In the genomic region with DNA sequence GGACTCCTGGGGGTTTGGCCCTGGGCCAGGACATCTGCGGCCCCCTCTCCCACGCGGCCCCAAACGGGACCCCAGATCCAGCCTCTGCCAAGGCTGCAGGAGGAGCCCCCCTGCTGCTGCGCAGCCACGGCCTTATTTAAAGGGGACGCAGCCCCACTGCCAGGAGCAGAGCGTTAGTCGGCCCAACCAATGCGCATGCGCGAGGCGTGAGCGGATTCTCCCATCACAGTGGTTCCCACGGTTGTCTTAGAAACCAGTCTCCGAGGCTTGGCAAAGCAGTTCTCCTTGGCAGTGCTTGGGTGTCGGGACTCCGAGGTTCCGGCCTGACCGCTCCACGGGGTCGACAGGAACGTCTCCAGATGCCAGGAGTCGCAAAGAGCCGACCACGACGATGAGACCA, we compare ENCODE assay signal across 8 cellular contexts.
DNase-seq lines count a peak whose midpoint lies in the region; ATAC-seq and TF ChIP-seq lines count a peak whose summit lies in the region.

No MANE protein-coding gene starts in this region.

- H3K4me1 Mint-ChIP-seq in activated CD4-positive, alpha-beta T cell treated with anti-CD3 and anti-CD28 coated beads, Interleukin-2, amount 10 ng/mL, durations not matched to agents 24 days and 14 days: peaks cover 3% of the 10 kb centered on the region
- peaks cover 41 to 54% of the 10 kb centered on the region in 2 donors for H3K4me1 Mint-ChIP-seq in natural killer cell treated with Interleukin-12 subunit alpha and Interleukin-12 subunit beta and Interleukin-15 and Interleukin-18, amount 100 ng/mL, for 72 hours (ENCODE audit: low read depth in 2 of 2)
- peaks cover 3 to 6% of the 10 kb centered on the region in 2 experiments; a peak in 1 of 4 replicates for H3K4me1 Mint-ChIP-seq in H9

- H3K27ac Mint-ChIP-seq in activated CD4-positive, alpha-beta T cell treated with anti-CD3 and anti-CD28 coated beads, Interleukin-2, amount 10 ng/mL, durations not matched to agents 24 days and 14 days: no peak overlapping the region
- peak overlapping the region in 1 of 2 donors; percentile 21 for H3K27ac Mint-ChIP-seq in natural killer cell treated with Interleukin-12 subunit alpha and Interleukin-12 subunit beta and Interleukin-15 and Interleukin-18, amount 100 ng/mL, for 72 hours
- H3K27ac Mint-ChIP-seq in H9: no peak overlapping the region

- H3K27me3 ChIP-seq in ascending aorta (no peaks in the 10 kb centered on the region), tibial nerve (no peaks in the 10 kb centered on the region), H9 (ENCODE audit: insufficient read depth, low read length) (no peaks in the 10 kb centered on the region)

- H2BK20ac ChIP-seq in H9 (ENCODE audit: low read depth, low read length, poor library complexity, severe bottlenecking): no peak overlapping the region

- H3K4me1 ChIP-seq in ascending aorta (no peaks in the 10 kb centered on the region), tibial nerve (peaks cover 0 to 6% (median 0%) of the 10 kb centered on the region in 4 donors), H9 (ENCODE audit: insufficient read depth, low read length) (no peaks in the 10 kb centered on the region)

- no peak overlapping the region for H2BK5ac ChIP-seq in H9 (ENCODE audit: insufficient read length, low read length)

- intact Hi-C loops in activated CD4-positive, alpha-beta T cell treated with anti-CD3 and anti-CD28 coated beads, Interleukin-2, amount 10 ng/mL, durations not matched to agents 24 days and 14 days (cut with micrococcal nuclease): no loop called here
- intact Hi-C loops in ascending aorta (cut with DNase I): loop anchor here (5.0 kb wide), 1 partner anchor 288 kb away; a partner anchor contains a TSS

- no peaks in the 10 kb centered on the region for H3K9me3 ChIP-seq in ascending aorta
- no peaks in the 10 kb centered on the region for H3K9me3 ChIP-seq in tibial nerve
- H3K9me3 ChIP-seq in H9 (ENCODE audit: control insufficient read depth, low read depth, low read length): no peaks in the 10 kb centered on the region

- H3K4me2 ChIP-seq in H9 (ENCODE audit: insufficient read depth, insufficient read length, low read length): no peak overlapping the region

- H4K8ac ChIP-seq in H9 (replicated peaks; ENCODE audit: insufficient read length, low read depth, low read length): no peak overlapping the region

- no peak for TF ChIP-seq POLR2A in tibial nerve (IDR thresholded peaks at IDR 0.05)

- H3K36me3 ChIP-seq in ascending aorta (no peaks in the 10 kb centered on the region), tibial nerve (no peaks in the 10 kb centered on the region)

- TF ChIP-seq EP300 in tibial nerve (IDR thresholded peaks at IDR 0.05): no peak

- peaks cover 1% of the 10 kb centered on the region for H3K36me3 Mint-ChIP-seq in activated CD4-positive, alpha-beta T cell treated with anti-CD3 and anti-CD28 coated beads, Interleukin-2, amount 10 ng/mL, durations not matched to agents 24 days and 14 days (ENCODE audit: low read depth)
- no peaks in the 10 kb centered on the region for H3K36me3 Mint-ChIP-seq in natural killer cell treated with Interleukin-12 subunit alpha and Interleukin-12 subunit beta and Interleukin-15 and Interleukin-18, amount 100 ng/mL, for 72 hours
- H3K36me3 Mint-ChIP-seq in H9 (ENCODE audit: insufficient read depth in 1 of 3, low read depth in 3 of 3): no peaks in the 10 kb centered on the region; a peak in 1 of 7 replicates

- H3K27ac ChIP-seq in ascending aorta (no peak overlapping the region), tibial nerve (no peak overlapping the region), H9 (ENCODE audit: insufficient read length, low read depth, low read length) (no peak overlapping the region)

- H2BK15ac ChIP-seq in H9 (ENCODE audit: low read depth, low read length): no peak overlapping the region

- 67 to 77% methylated on average over 17 to 27 of the region's 27 CpGs for WGBS in tibial nerve, 2 donors
- no CpG with 5 or more reads among the region's 27 CpGs for WGBS in H9 (ENCODE audit: extremely low coverage, insufficient read length, low lambda C conversion rate)

- H3K4ac ChIP-seq in H9 (ENCODE audit: low read depth, low read length): no peak overlapping the region

- H3K9ac ChIP-seq in H9 (ENCODE audit: extremely low read depth, insufficient read length, low read length): no peak overlapping the region

- H4K5ac ChIP-seq in H9 (ENCODE audit: insufficient read length, low read depth, low read length): no peak overlapping the region

- H3K27me3 Mint-ChIP-seq in activated CD4-positive, alpha-beta T cell treated with anti-CD3 and anti-CD28 coated beads, Interleukin-2, amount 10 ng/mL, durations not matched to agents 24 days and 14 days: peaks cover 2% of the 10 kb centered on the region
- H3K27me3 Mint-ChIP-seq in natural killer cell treated with Interleukin-12 subunit alpha and Interleukin-12 subunit beta and Interleukin-15 and Interleukin-18, amount 100 ng/mL, for 72 hours: peaks cover 3 to 6% of the 10 kb centered on the region in 2 donors
- peaks cover 10% of the 10 kb centered on the region for H3K27me3 Mint-ChIP-seq in H9 (ENCODE audit: low read depth)

- H2AK5ac ChIP-seq in H9 (ENCODE audit: insufficient read length, low read length): no peak overlapping the region

- H3K4me3 ChIP-seq in ascending aorta (peak overlapping the region; percentile 25 to 50), tibial nerve (peak overlapping the region in 3 of 4 donors; percentile 9 to 37 (median 24))

- peaks cover 2% of the 10 kb centered on the region for H3K23me2 ChIP-seq in H9 (ENCODE audit: insufficient read length, low read depth, low read length, poor library complexity, severe bottlenecking)

- H2BK120ac ChIP-seq in H9 (ENCODE audit: low read depth, low read length, poor library complexity, severe bottlenecking): no peak overlapping the region

- H2BK12ac ChIP-seq in H9 (ENCODE audit: insufficient read length, low read depth, low read length): no peak overlapping the region

- no peak overlapping the region for H3K18ac ChIP-seq in H9 (ENCODE audit: insufficient read length, low read depth, low read length)

- no peak overlapping the region for H3K4me3 Mint-ChIP-seq in activated CD4-positive, alpha-beta T cell treated with anti-CD3 and anti-CD28 coated beads, Interleukin-2, amount 10 ng/mL, durations not matched to agents 24 days and 14 days
- no peak overlapping the region for H3K4me3 Mint-ChIP-seq in natural killer cell treated with Interleukin-12 subunit alpha and Interleukin-12 subunit beta and Interleukin-15 and Interleukin-18, amount 100 ng/mL, for 72 hours
- H3K4me3 Mint-ChIP-seq in H9: no peak overlapping the region

- no peaks in the 10 kb centered on the region for H3K79me1 ChIP-seq in H9 (ENCODE audit: insufficient read depth, low read depth, low read length, poor library complexity, severe bottlenecking)

- no peaks in the 10 kb centered on the region for H3K9me3 Mint-ChIP-seq in activated CD4-positive, alpha-beta T cell treated with anti-CD3 and anti-CD28 coated beads, Interleukin-2, amount 10 ng/mL, durations not matched to agents 24 days and 14 days
- H3K9me3 Mint-ChIP-seq in natural killer cell treated with Interleukin-12 subunit alpha and Interleukin-12 subunit beta and Interleukin-15 and Interleukin-18, amount 100 ng/mL, for 72 hours: no peaks in the 10 kb centered on the region
- peaks cover 0 to 3% of the 10 kb centered on the region in 2 experiments; a peak in 3 of 5 replicates for H3K9me3 Mint-ChIP-seq in H9

- H3K14ac ChIP-seq in H9 (ENCODE audit: insufficient read depth, low read length): no peak overlapping the region

- peak; percentile 44 for DNase-seq in activated CD4-positive, alpha-beta T cell treated with anti-CD3 and anti-CD28 coated beads for 1 hour
- no peak for DNase-seq in activated CD4-positive, alpha-beta T cell treated with anti-CD3 and anti-CD28 coated beads, Interleukin-2, amount 10 ng/mL, durations not matched to agents 24 days and 14 days
- DNase-seq in ascending aorta (ENCODE audit: low spot score in 2 of 2): peak in 1 of 2 donors; percentile 80
- peak; percentile 65 for DNase-seq in natural killer cell treated with Interleukin-12 subunit alpha and Interleukin-12 subunit beta and Interleukin-15 and Interleukin-18, amount 100 ng/mL, for 72 hours (ENCODE audit: low spot score)
- DNase-seq in tibial nerve (ENCODE audit: low spot score in 2 of 2): no peak
- no peak for DNase-seq in pons (ENCODE audit: low spot score)
- DNase-seq in H9: no peak

- no peak for TF ChIP-seq CTCF in ascending aorta (IDR thresholded peaks at IDR 0.05)
- TF ChIP-seq CTCF in tibial nerve (IDR thresholded peaks at IDR 0.05): no peak
- no peak for TF ChIP-seq CTCF in H9 (conservative IDR thresholded peaks at IDR 0.05)

- no peak overlapping the region for H3T11ph ChIP-seq in H9 (ENCODE audit: low read length)

- H2AFZ ChIP-seq in H9 (ENCODE audit: low read length): no peak overlapping the region

- no peak overlapping the region for H3K23ac ChIP-seq in H9 (ENCODE audit: insufficient read length, low read depth, low read length)

- H3K56ac ChIP-seq in H9 (ENCODE audit: insufficient read length, low read depth, low read length): no peak overlapping the region

- no peak overlapping the region for H4K91ac ChIP-seq in H9 (ENCODE audit: insufficient read length, low read depth, low read length)

- no peaks in the 10 kb centered on the region for H4K20me1 ChIP-seq in H9 (ENCODE audit: control insufficient read depth, insufficient read depth, insufficient read length)

- no peaks in the 10 kb centered on the region for H3K79me2 ChIP-seq in H9 (ENCODE audit: insufficient read depth, low read length)

- peak; percentile 41 to 52 for ATAC-seq in natural killer cell treated with Interleukin-12 subunit alpha and Interleukin-12 subunit beta and Interleukin-15 and Interleukin-18, amount 100 ng/mL, for 72 hours
- no peak for ATAC-seq in HG03432 (IDR thresholded peaks at IDR 0.05; ENCODE audit: unreplicated experiment)

Comparison
In these comparisons a context has a peak if more than half of its experiments do, and no peak if none do; other contexts are left out.
1. DNase-seq: peak in activated CD4-positive, alpha-beta T cell treated with anti-CD3 and anti-CD28 coated beads for 1 hour (single experiment) and natural killer cell treated with Interleukin-12 subunit alpha and Interleukin-12 subunit beta and Interleukin-15 and Interleukin-18, amount 100 ng/mL, for 72 hours (single experiment); none in activated CD4-positive, alpha-beta T cell treated with anti-CD3 and anti-CD28 coated beads, Interleukin-2, amount 10 ng/mL, durations not matched to agents 24 days and 14 days (single experiment), tibial nerve (0 of 2), pons (single experiment) and H9 (single experiment).